ENCODE assay signal across 16 cellular contexts in the genomic region with DNA sequence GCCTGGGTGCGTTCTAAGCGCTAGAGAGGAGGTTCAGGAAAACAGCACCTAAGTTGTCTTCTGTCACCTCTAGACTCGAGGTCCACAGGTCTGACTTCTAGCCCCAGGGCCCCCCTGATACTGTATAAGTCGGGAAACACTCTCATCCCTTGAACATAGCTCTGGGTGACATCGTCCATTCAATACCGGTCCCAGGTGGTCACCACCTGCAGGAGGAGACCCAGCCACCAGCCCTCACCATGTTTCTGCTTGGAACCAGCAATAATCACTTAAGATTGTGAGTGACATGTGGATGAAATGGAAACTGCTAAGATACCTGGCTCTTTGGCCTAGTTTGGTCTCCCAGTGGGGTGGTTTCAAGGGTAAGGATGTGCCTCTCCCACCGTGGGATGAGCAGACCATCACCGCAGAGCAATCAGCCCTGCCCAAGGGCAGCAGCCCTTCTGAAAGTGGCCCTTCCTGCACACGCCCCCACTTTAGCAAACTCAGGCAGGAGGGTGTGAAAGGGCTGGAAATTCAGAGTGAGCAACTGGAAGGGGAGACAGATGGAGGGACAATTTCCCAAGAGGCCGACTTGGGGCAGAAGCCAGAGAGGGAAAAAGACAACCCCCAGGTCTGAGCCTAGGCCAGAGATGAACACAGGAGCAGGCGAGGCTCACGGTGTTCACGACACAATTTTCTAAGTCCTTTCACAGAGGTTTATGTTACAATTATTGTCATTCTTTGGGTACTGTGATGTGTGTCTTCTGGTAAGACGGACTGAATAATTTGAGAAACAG.
A peak's percentile ranks its signal among the peaks of the same experiment; 100 is the strongest.
DNase-seq lines count a peak whose midpoint lies in the region; ATAC-seq, FAIRE-seq and TF ChIP-seq lines count a peak whose summit lies in the region.
"Had no signal": no experiment of that assay in that cellular context is flagged by ENCODE, and none has a peak within 500 bp of the region (broad histone marks: within the 10 kb centered on the region; RNA-seq: fewer than 3 reads in every experiment).

No MANE protein-coding gene starts in this region.

- peaks cover 30% of the 10 kb centered on the region for H3K79me1 ChIP-seq in neuronal stem cell (ENCODE audit: low read depth, low read length)

- no peak overlapping the region for H2AK5ac ChIP-seq in neuronal stem cell (ENCODE audit: low read depth, low read length)

- no peaks in the 10 kb centered on the region for H3K27me3 ChIP-seq in neuronal stem cell (ENCODE audit: control insufficient read depth in 3 of 3, insufficient read depth in 3 of 3, low read depth in 1 of 3, low read length in 3 of 3)
- peaks cover 17% of the 10 kb centered on the region for H3K27me3 ChIP-seq in PC-3 (ENCODE audit: low read length)
- H3K27me3 ChIP-seq: pancreas, Peyer's patch, right atrium auricular region, spleen, stomach, thyroid gland had no signal

- H3K9ac ChIP-seq in neuronal stem cell (ENCODE audit: low read depth, low read length, poor library complexity) (peak overlapping the region; percentile 5), PC-3 (ENCODE audit: low read length) (no peak overlapping the region)

- no peak overlapping the region for H4K91ac ChIP-seq in neuronal stem cell (ENCODE audit: low read depth, low read length, poor library complexity)

- H3K27ac ChIP-seq in A549 (no peak overlapping the region), neuronal stem cell (replicated peaks; ENCODE audit: low read length) (peak overlapping the region; percentile 17), PC-3 (ENCODE audit: low read length) (no peak overlapping the region)
- H3K27ac ChIP-seq: pancreas, Peyer's patch, right atrium auricular region, spleen, thyroid gland had no signal

- TF ChIP-seq POLR2A in A549 (IDR thresholded peaks at IDR 0.05; ENCODE audit: low read length), result no peak

- no peaks in the 10 kb centered on the region for H3K9me3 ChIP-seq in A549
- H3K9me3 ChIP-seq in neuronal stem cell (replicated peaks in 1 of 2; ENCODE audit: control insufficient read depth in 2 of 2, insufficient read depth in 1 of 2, low read depth in 1 of 2, low read length in 2 of 2), result peaks cover 0 to 2% of the 10 kb centered on the region in 2 donors
- no peaks in the 10 kb centered on the region for H3K9me3 ChIP-seq in PC-3 (ENCODE audit: low read length)
- H3K9me3 ChIP-seq: pancreas, Peyer's patch, right atrium auricular region, spleen, stomach, thyroid gland had no signal

- H3K9me2 ChIP-seq in PC-3 (replicated peaks; ENCODE audit: low read length), result no peaks in the 10 kb centered on the region

- H2AFZ ChIP-seq in neuronal stem cell (ENCODE audit: low read length) (no peak overlapping the region), PC-3 (ENCODE audit: low read length) (no peak overlapping the region)

- H3K4ac ChIP-seq in neuronal stem cell (ENCODE audit: low read length), result no peak overlapping the region

- no peak overlapping the region for H2BK120ac ChIP-seq in neuronal stem cell (ENCODE audit: low read depth, low read length)

- no peaks in the 10 kb centered on the region for H3F3A ChIP-seq in PC-3 (ENCODE audit: low read length, unreplicated experiment)

- H4K20me1 ChIP-seq in PC-3 (ENCODE audit: low read length), result no peaks in the 10 kb centered on the region

- POLR2A ChIA-PET in A549 (lab: Yijun Ruan, JAX) (interaction anchor here (1.4 kb wide), 1 partner anchor 310 kb away, joined by 4 read pairs; no protein-coding TSS in a partner anchor), PC-3 (lab: Charles Lee; ENCODE audit: unreplicated experiment) (no interaction called here)

- 84% methylated on average over 13 of the region's 14 CpGs for WGBS in A549 (ENCODE audit: missing lambda C conversion rate)
- no CpG with 5 or more reads among the region's 14 CpGs for WGBS in neuronal stem cell (ENCODE audit: extremely low coverage in 2 of 2, insufficient read length in 2 of 2, insufficient replicate concordance in 1 of 2), 2 donors

- no peak overlapping the region for H2BK15ac ChIP-seq in neuronal stem cell (ENCODE audit: low read length)

- no peak overlapping the region for H3K4me3 ChIP-seq in A549
- no peak overlapping the region for H3K4me3 ChIP-seq in neuronal stem cell (ENCODE audit: low read length in 2 of 2)
- H3K4me3 ChIP-seq in PC-3 (ENCODE audit: low read length), result no peak overlapping the region
- H3K4me3 ChIP-seq: pancreas, Peyer's patch, right atrium auricular region, spleen, stomach, thyroid gland had no signal

- no peak overlapping the region for H3K4me2 ChIP-seq in A549
- H3K4me2 ChIP-seq in neuronal stem cell (ENCODE audit: insufficient read depth, low read length, poor library complexity, severe bottlenecking), result no peak overlapping the region
- H3K4me2 ChIP-seq in PC-3 (ENCODE audit: low read length), result no peak overlapping the region

- H3K14ac ChIP-seq in neuronal stem cell (ENCODE audit: low read length), result no peak overlapping the region

- ATAC-seq in A549 (peak; percentile 31 to 38; a peak in 1 of 6 replicates), PC-3 (no peak), HG03280 (IDR thresholded peaks at IDR 0.05; ENCODE audit: unreplicated experiment) (no peak)

- DNase-seq in A549 (ENCODE audit: low read depth in 1 of 2, low spot score in 1 of 2) (no peak), DMS 273 treated with DMSO at 0.1 percent for 48 hours (lab: John Stamatoyannopoulos, UW) (peak; percentile 8), NCI-H524 treated with DMSO at 0.1 percent for 48 hours (lab: John Stamatoyannopoulos, UW) (peak; percentile 5), neuronal stem cell (ENCODE audit: low spot score) (no peak), NCI-H2227 treated with DMSO at 0.1 percent for 48 hours (lab: John Stamatoyannopoulos, UW) (no peak), PC-3 (no peak), dedifferentiated amniotic fluid mesenchymal stem cell (ENCODE audit: extremely low spot score) (no peak)
- DNase-seq: NCI-H2081 treated with DMSO at 0.1 percent for 48 hours had no signal

- H3K23ac ChIP-seq in neuronal stem cell (ENCODE audit: low read depth, low read length, poor library complexity), result no peak overlapping the region

- no peaks in the 10 kb centered on the region for H3K79me2 ChIP-seq in PC-3 (ENCODE audit: low read length)

- no peak overlapping the region for H3K18ac ChIP-seq in neuronal stem cell (ENCODE audit: low read length)

- H2BK12ac ChIP-seq in neuronal stem cell (ENCODE audit: low read length), result no peak overlapping the region

- no peak overlapping the region for H2BK5ac ChIP-seq in neuronal stem cell (ENCODE audit: low read length)

- no peak overlapping the region for H4K8ac ChIP-seq in neuronal stem cell (ENCODE audit: low read depth, low read length)

- H3K4me1 ChIP-seq in A549 (no peaks in the 10 kb centered on the region), neuronal stem cell (ENCODE audit: control insufficient read depth in 2 of 2, insufficient read depth in 1 of 2, low read depth in 1 of 2, low read length in 2 of 2) (peaks cover 0 to 7% of the 10 kb centered on the region in 2 donors), PC-3 (ENCODE audit: insufficient read depth, low read length) (no peaks in the 10 kb centered on the region)
- H3K4me1 ChIP-seq: pancreas, Peyer's patch had no signal

- no peak for TF ChIP-seq EP300 in A549 (IDR thresholded peaks at IDR 0.05)

- TF ChIP-seq RAD21 in A549 (conservative IDR thresholded peaks at IDR 0.05 in 1 of 2, IDR thresholded peaks at IDR 0.05 in 1 of 2), result no peak

- CTCF ChIA-PET in A549 (lab: Yijun Ruan, JAX) (interaction anchor here (0.6 to 8.1 kb wide), 31 partner anchors 8 to 409 kb away, joined by 3 to 101 read pairs (median 4); no protein-coding TSS in a partner anchor), PC-3 (lab: Charles Lee) (interaction anchor here (1.0 kb wide), 1 partner anchor 310 kb away, joined by 3 read pairs; no protein-coding TSS in a partner anchor)

- no peak for FAIRE-seq in A549 (lab: Jason Lieb, UNC)
- FAIRE-seq: bronchial epithelial cell, pancreas had no signal

- TF ChIP-seq CTCF in A549 (IDR thresholded peaks at IDR 0.05) (no peak), PC-3 (conservative IDR thresholded peaks at IDR 0.05; ENCODE audit: low read depth, low read length) (no peak)

- no TSS peak for BruUV-seq in PC-3 (replicated peaks; lab: Mats Ljungman, UMichigan)

- intact Hi-C loops in PC-3 (cut with micrococcal nuclease), result loop anchor here (1.0 kb wide), 2 partner anchors 286 to 310 kb away; no protein-coding TSS in a partner anchor

- H3K36me3 ChIP-seq in neuronal stem cell (replicated peaks in 1 of 2; ENCODE audit: control insufficient read depth in 2 of 2, insufficient read depth in 2 of 2, low read length in 2 of 2) (peaks cover 16 to 35% of the 10 kb centered on the region in 2 donors), PC-3 (ENCODE audit: low read depth, low read length) (no peaks in the 10 kb centered on the region)
- H3K36me3 ChIP-seq: pancreas, Peyer's patch, right atrium auricular region, thyroid gland had no signal

TF ChIP-seq in A549, 52 proteins besides CTCF, POLR2A, EP300 and RAD21:
- TF ChIP-seq JUN (IDR thresholded peaks at IDR 0.05) (no peak), KDM1A (IDR thresholded peaks at IDR 0.05; ENCODE audit: low read depth) (no peak), FOSB (CRISPR knock-in tag; IDR thresholded peaks at IDR 0.05) (no peak)

Comparison
In these comparisons a context has a peak if more than half of its experiments do, and no peak if none do; other contexts are left out.
1. ATAC-seq: peak in A549 (2 of 2); none in PC-3 (single experiment) and HG03280 (single experiment).
2. DNase-seq: peak in DMS 273 treated with DMSO at 0.1 percent for 48 hours (single experiment) and NCI-H524 treated with DMSO at 0.1 percent for 48 hours (single experiment); none in A549 (0 of 2), neuronal stem cell (single experiment), NCI-H2227 treated with DMSO at 0.1 percent for 48 hours (single experiment), PC-3 (single experiment) and dedifferentiated amniotic fluid mesenchymal stem cell (single experiment).